In genomic region chr19:4873930-4874329, GRCh38 we compare ENCODE assay signal across 1 cellular context.
TF ChIP-seq lines count a peak whose summit lies in the region.

No MANE protein-coding gene starts in this region.

TF ChIP-seq in H1, 55 proteins besides CTCF, POLR2A, EP300 and RAD21:
- peak; percentile 94; the same call in 1 of the 2 replicates for TF ChIP-seq KDM1A (IDR thresholded peaks at IDR 0.05; ENCODE audit: borderline replicate concordance, low read length)
- no peak for TF ChIP-seq RFX5 (IDR thresholded peaks at IDR 0.05; ENCODE audit: borderline replicate concordance, low read depth, low read length)
- TF ChIP-seq HDAC2 (IDR thresholded peaks at IDR 0.05; ENCODE audit: borderline replicate concordance in 1 of 2, low read depth in 2 of 2, low read length in 2 of 2): 0 out of 4 replicates have a peak, but pooled peaks of 1 of the 2 experiments have one; percentile 43
- no peak for TF ChIP-seq TCF12 (IDR thresholded peaks at IDR 0.05; ENCODE audit: low read depth, low read length)
